In the genomic region with DNA sequence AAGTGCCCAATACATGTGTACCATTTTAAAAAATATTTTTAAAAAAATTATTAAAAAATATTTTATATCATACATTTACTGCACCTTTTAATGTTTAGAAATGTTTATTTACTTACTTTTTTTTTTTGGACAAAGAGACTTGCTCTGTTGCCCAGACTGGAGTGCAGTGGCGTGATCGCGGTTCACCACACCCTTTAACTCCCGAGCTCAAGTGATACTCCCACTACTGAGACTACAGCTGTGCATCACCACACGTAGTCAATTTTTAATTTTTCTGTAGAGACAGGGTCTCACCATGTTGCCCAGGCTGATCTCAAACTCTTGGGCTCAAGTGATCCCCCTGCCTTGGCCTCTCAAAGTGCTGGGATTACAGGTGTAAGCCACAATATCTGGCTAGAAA, we compare ENCODE assay signal across 22 cellular contexts. TPM values are rescaled to one million over a fixed set of nuclear protein-coding genes. Genes with fewer than 3 reads are reported as not detected.
"Had no signal": no experiment of that assay in that cellular context is flagged by ENCODE, and none has a peak within 500 bp of the region (broad histone marks: within the 10 kb centered on the region; RNA-seq: fewer than 3 reads in every experiment).

No MANE protein-coding gene starts in this region.

- H3K36me3 Mint-ChIP-seq: naive B cell; stimulated activated memory B cell treated with anti-CD40 and anti-IgM and Interleukin-4, amounts not matched to agents 10 μg/mL and 1 μg/mL and 100 μg/mL, for 72 hours had no signal

- H3K9me3 Mint-ChIP-seq: stimulated activated memory B cell treated with anti-CD40 and anti-IgM and Interleukin-4, amounts not matched to agents 10 μg/mL and 1 μg/mL and 100 μg/mL, for 72 hours had no signal

- H3K4me3 Mint-ChIP-seq: stimulated activated memory B cell treated with anti-CD40 and anti-IgM and Interleukin-4, amounts not matched to agents 10 μg/mL and 1 μg/mL and 100 μg/mL, for 72 hours had no signal

- ATAC-seq: body of pancreas; left lung; Right ventricle myocardium inferior; stimulated activated memory B cell treated with anti-CD40 and anti-IgM and Interleukin-4, amounts not matched to agents 10 μg/mL and 1 μg/mL and 100 μg/mL, for 72 hours had no signal

- H3K27me3 Mint-ChIP-seq: stimulated activated memory B cell treated with anti-CD40 and anti-IgM and Interleukin-4, amounts not matched to agents 10 μg/mL and 1 μg/mL and 100 μg/mL, for 72 hours had no signal

- H3K27ac Mint-ChIP-seq: stimulated activated memory B cell treated with anti-CD40 and anti-IgM and Interleukin-4, amounts not matched to agents 10 μg/mL and 1 μg/mL and 100 μg/mL, for 72 hours had no signal

- DNase-seq: activated CD4-positive, CD25-positive, alpha-beta regulatory T cell treated with anti-CD3 and anti-CD28 coated beads, Interleukin-2, amount 50 U/mL, for 72 hours; activated gamma-delta T cell treated with Interleukin-2 at 50 U/mL for 16 hours; activated T-cell treated with anti-CD3 and anti-CD28 coated beads, Interleukin-2, amount 50 U/mL, for 1 hour; amygdala; body of pancreas; caudate nucleus; kidney; left lung; mammary epithelial cell; naive B cell; posterior cingulate gyrus; retina; SK-N-SH; T-helper 1 cell; trophoblast cell had no signal

RNA-seq across cellular contexts. Expression of gene SIRPG, which starts 9.2 kb away (rescaled TPM):
- total RNA-seq: body of pancreas, esophagus muscularis mucosa, fibroblast of villous mesenchyme, glomerular endothelial cell, hepatocyte, mammary epithelial cell, Right ventricle myocardium inferior, subcutaneous adipose tissue had no signal
- polyA plus RNA-seq: hepatocyte, SK-N-SH had no signal

RNA-seq across cellular contexts. Expression of gene SIRPB1, which starts 47.0 kb away (rescaled TPM):
- total RNA-seq: fibroblast of villous mesenchyme had no signal
